ENCODE assay signal across 14 cellular contexts in the genomic region with DNA sequence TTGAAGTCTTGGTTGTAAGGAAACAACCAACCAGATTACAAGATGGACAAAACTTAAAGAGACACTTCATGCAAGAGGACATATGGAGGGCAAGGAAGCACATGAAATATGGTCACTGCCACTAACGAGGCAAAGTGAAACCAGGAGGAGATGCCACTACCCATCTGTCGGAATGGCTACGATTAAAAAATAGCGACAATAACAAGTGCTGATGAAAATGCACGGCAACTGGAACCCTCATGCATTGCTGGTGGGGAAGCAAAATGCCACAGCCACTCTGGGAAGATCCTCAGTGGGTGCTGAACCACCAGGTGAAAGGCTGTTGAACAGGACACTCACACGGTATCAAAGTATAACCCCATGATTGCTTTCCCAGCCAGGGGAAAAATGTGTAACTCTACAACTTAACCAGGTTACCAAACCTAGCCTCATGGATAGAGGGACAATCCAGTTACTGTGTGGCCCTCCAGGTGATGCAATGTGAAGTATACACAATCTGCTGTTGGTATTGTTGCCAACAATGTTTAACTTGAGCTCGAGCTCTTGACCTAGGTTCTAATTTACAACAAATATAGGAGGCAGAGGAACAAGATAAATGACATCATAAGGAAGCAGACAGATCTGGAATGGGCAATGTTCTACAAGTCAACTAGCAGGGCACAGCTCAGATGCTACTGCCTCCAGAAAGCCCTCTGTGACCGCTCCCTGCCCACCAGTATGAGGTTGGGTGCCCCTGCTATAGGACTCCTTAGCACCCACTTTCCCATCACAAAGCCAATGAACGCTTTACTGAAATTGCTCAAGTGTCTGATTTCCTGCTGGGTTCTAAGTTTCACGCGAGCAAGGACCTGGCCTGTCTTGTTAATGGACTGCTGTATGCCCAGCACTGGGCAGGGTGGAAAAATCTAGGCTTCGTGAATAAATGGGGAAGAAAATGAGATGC. TPM values are rescaled to one million over a fixed set of nuclear protein-coding genes. Genes with fewer than 3 reads are reported as not detected.
DNase-seq lines count a peak whose midpoint lies in the region; ATAC-seq and TF ChIP-seq lines count a peak whose summit lies in the region.
"Had no signal": no experiment of that assay in that cellular context is flagged by ENCODE, and none has a peak within 500 bp of the region (broad histone marks: within the 10 kb centered on the region; RNA-seq: fewer than 3 reads in every experiment).

No MANE protein-coding gene starts in this region.

- in situ Hi-C loops in HAP-1 (cut with MboI; ENCODE audit: low sequenced_read_pairs) = no loop called here

- no peak overlapping the region for H3K4me3 ChIP-seq in right atrium auricular region
- no peak overlapping the region for H3K4me3 ChIP-seq in HAP-1
- H3K4me3 ChIP-seq: A549 had no signal

- H3K27me3 ChIP-seq in right atrium auricular region (no peaks in the 10 kb centered on the region), HAP-1 (ENCODE audit: low read depth) (no peaks in the 10 kb centered on the region)

- H3K4me1 ChIP-seq in right atrium auricular region (peaks cover 0 to 45% of the 10 kb centered on the region in 2 donors), HAP-1 (no peaks in the 10 kb centered on the region)

- H3K9me3 ChIP-seq in right atrium auricular region (no peaks in the 10 kb centered on the region), HAP-1 (no peaks in the 10 kb centered on the region)
- H3K9me3 ChIP-seq: A549 had no signal

- intact Hi-C loops in Right ventricle myocardium inferior (cut with DNase I) (no loop called here), Right ventricle myocardium superior (cut with DNase I) (no loop called here), posterior vena cava (cut with DNase I) (no loop called here)

- TF ChIP-seq CTCF in right atrium auricular region (IDR thresholded peaks at IDR 0.05) = no peak

- H3K36me3 ChIP-seq in right atrium auricular region (no peaks in the 10 kb centered on the region), HAP-1 (replicated peaks) (no peaks in the 10 kb centered on the region)

- no peak for DNase-seq in Right ventricle myocardium inferior (ENCODE audit: missing footprints)
- no peak for DNase-seq in Right ventricle myocardium superior
- DNase-seq in right atrium auricular region (ENCODE audit: low spot score) = no peak
- DNase-seq in posterior vena cava (ENCODE audit: low spot score) = peak; percentile 54
- DNase-seq in stimulated activated naive CD8-positive, alpha-beta T cell treated with anti-CD3 and anti-CD28 coated beads, Interleukin-15, Interleukin-2, amounts not matched to agents 100 U/mL and 50 U/mL, for 24 hours = no peak
- no peak for DNase-seq in GDM1 (lab: John Stamatoyannopoulos, UW)
- DNase-seq in NCI-H1417 (lab: John Stamatoyannopoulos, UW) = no peak
- DNase-seq in HAP-1 (ENCODE audit: low spot score in 2 of 2) = no peak
- DNase-seq: activated CD4-positive, alpha-beta T cell treated with anti-CD3 and anti-CD28 coated beads for 36 hours; activated T-cell treated with anti-CD3 and anti-CD28 coated beads, Interleukin-2, amount 50 U/mL, for 72 hours; mesendoderm; NCI-H1048; PC-3 had no signal

- ATAC-seq in Right ventricle myocardium inferior (peak; percentile 5), Right ventricle myocardium superior (ENCODE audit: poor library complexity) (no peak)
- no peak for ATAC-seq in stimulated activated naive CD8-positive, alpha-beta T cell treated with anti-CD3 and anti-CD28 coated beads, Interleukin-15, Interleukin-2, amounts not matched to agents 100 U/mL and 50 U/mL, for 24 hours
- ATAC-seq: activated CD4-positive, alpha-beta T cell treated with anti-CD3 and anti-CD28 coated beads for 36 hours; activated T-cell treated with anti-CD3 and anti-CD28 coated beads, Interleukin-2, amount 50 U/mL, for 72 hours; PC-3 had no signal

- peak overlapping the region; percentile 69 to 85 for H3K27ac ChIP-seq in right atrium auricular region

RNA-seq across cellular contexts. Expression of a gene that starts 25.8 kb away (rescaled TPM):
- total RNA-seq in Right ventricle myocardium inferior = 5.4 TPM
- 5.3 TPM for total RNA-seq in Right ventricle myocardium superior
- total RNA-seq in right atrium auricular region = 10 to 100 TPM in 1 of 2 donors, 1 to 10 TPM in 1; 7.2 to 13.9 TPM
- 100 to 1,000 TPM in 1 of 2 donors, 10 to 100 TPM in 1; 85.2 to 114 TPM for total RNA-seq in posterior vena cava

Comparison
In these comparisons a context has a peak if more than half of its experiments do, and no peak if none do; other contexts are left out.
1. RNA of a gene that starts 25.8 kb away (total RNA-seq): 85.2 to 114 TPM in posterior vena cava; 7.2 to 13.9 TPM in right atrium auricular region, 5.4 TPM in Right ventricle myocardium inferior (single experiment) and 5.3 TPM in Right ventricle myocardium superior (single experiment); every median in the first group is over 4 times any median in the second.